In genomic region chr6:137106183-137106582, GRCh38 we compare ENCODE assay signal across 1 cellular context.
A peak's percentile ranks its signal among the peaks of the same experiment; 100 is the strongest.
TF ChIP-seq lines count a peak whose summit lies in the region.

No MANE protein-coding gene starts in this region.

TF ChIP-seq in GM12878, 131 proteins besides CTCF, POLR2A, EP300 and RAD21 (continued from another document and continues in another):
- TF ChIP-seq NBN (IDR thresholded peaks at IDR 0.05), result peak; percentile 36; the same call in 1 of the 2 replicates
- TF ChIP-seq KDM1A (IDR thresholded peaks at IDR 0.05; ENCODE audit: borderline replicate concordance), result no peak
- no peak for TF ChIP-seq YY1 (IDR thresholded peaks at IDR 0.05; ENCODE audit: low read depth, low read length)
- peak; percentile 58 to 68; a peak in 3 of 4 replicates for TF ChIP-seq IKZF2 (IDR thresholded peaks at IDR 0.05)
- TF ChIP-seq HCFC1 (IDR thresholded peaks at IDR 0.05; ENCODE audit: low read length), result no peak
- no peak for TF ChIP-seq SP1 (IDR thresholded peaks at IDR 0.05; ENCODE audit: low read depth, low read length)
- peak; percentile 77 for TF ChIP-seq BCL11A (IDR thresholded peaks at IDR 0.05; ENCODE audit: low read depth, low read length)
- TF ChIP-seq POU2F2 (IDR thresholded peaks at IDR 0.05; ENCODE audit: borderline replicate concordance, low read depth, low read length), result no peak
- TF ChIP-seq CBFB (IDR thresholded peaks at IDR 0.05; ENCODE audit: low read depth), result no peak
- TF ChIP-seq ZBTB11 (CRISPR knock-in tag; IDR thresholded peaks at IDR 0.05), result no peak
- no peak for TF ChIP-seq RAD51 (IDR thresholded peaks at IDR 0.05)
- TF ChIP-seq BCLAF1 (IDR thresholded peaks at IDR 0.05), result no peak
- no peak for TF ChIP-seq ZNF622 (IDR thresholded peaks at IDR 0.05)
- TF ChIP-seq ZNF207 (IDR thresholded peaks at IDR 0.05; ENCODE audit: borderline replicate concordance), result no peak; the same call in 1 of the 2 replicates
- no peak for TF ChIP-seq RCOR1 (conservative IDR thresholded peaks at IDR 0.05; ENCODE audit: low read depth, low read length)
- TF ChIP-seq, protein P1, sequence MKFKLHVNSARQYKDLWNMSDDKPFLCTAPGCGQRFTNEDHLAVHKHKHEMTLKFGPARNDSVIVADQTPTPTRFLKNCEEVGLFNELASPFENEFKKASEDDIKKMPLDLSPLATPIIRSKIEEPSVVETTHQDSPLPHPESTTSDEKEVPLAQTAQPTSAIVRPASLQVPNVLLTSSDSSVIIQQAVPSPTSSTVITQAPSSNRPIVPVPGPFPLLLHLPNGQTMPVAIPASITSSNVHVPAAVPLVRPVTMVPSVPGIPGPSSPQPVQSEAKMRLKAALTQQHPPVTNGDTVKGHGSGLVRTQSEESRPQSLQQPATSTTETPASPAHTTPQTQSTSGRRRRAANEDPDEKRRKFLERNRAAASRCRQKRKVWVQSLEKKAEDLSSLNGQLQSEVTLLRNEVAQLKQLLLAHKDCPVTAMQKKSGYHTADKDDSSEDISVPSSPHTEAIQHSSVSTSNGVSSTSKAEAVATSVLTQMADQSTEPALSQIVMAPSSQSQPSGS (IDR thresholded peaks at IDR 0.05; ENCODE audit: low read length), result peak; percentile 93
- TF ChIP-seq NFXL1 (IDR thresholded peaks at IDR 0.05; ENCODE audit: borderline replicate concordance), result no peak
- TF ChIP-seq MXI1 (IDR thresholded peaks at IDR 0.05; ENCODE audit: low read depth, low read length), result no peak
- no peak for TF ChIP-seq CBX5 (IDR thresholded peaks at IDR 0.05; ENCODE audit: low read depth)
- no peak for TF ChIP-seq TARDBP (IDR thresholded peaks at IDR 0.05; ENCODE audit: borderline replicate concordance)
- no peak for TF ChIP-seq CHD4 (IDR thresholded peaks at IDR 0.05)
- no peak; the same call in 1 of the 2 replicates for TF ChIP-seq ZNF592 (IDR thresholded peaks at IDR 0.05)
- no peak for TF ChIP-seq RB1 (IDR thresholded peaks at IDR 0.05; ENCODE audit: borderline replicate concordance)
- no peak for TF ChIP-seq ASH2L (IDR thresholded peaks at IDR 0.05; ENCODE audit: borderline replicate concordance, low read depth)
- peak; percentile 36; the same call in 1 of the 2 replicates for TF ChIP-seq PAX5 (IDR thresholded peaks at IDR 0.05; ENCODE audit: borderline replicate concordance, low read depth, low read length)
- no peak for TF ChIP-seq ZBTB40 (IDR thresholded peaks at IDR 0.05; ENCODE audit: borderline replicate concordance)
- no peak for TF ChIP-seq YBX1 (IDR thresholded peaks at IDR 0.05)
- peak; percentile 68; the same call in 1 of the 2 replicates for TF ChIP-seq ZNF384 (IDR thresholded peaks at IDR 0.05; ENCODE audit: borderline replicate concordance, low read depth, low read length)
- TF ChIP-seq ZBED1 (IDR thresholded peaks at IDR 0.05; ENCODE audit: borderline replicate concordance), result peak; percentile 76
- no peak for TF ChIP-seq HDAC2 (IDR thresholded peaks at IDR 0.05)
- peak; percentile 64; the same call in 1 of the 2 replicates for TF ChIP-seq IRF4 (IDR thresholded peaks at IDR 0.05; ENCODE audit: low read depth, low read length)
- TF ChIP-seq ETV6 (conservative IDR thresholded peaks at IDR 0.05 in 1 of 2, IDR thresholded peaks at IDR 0.05 in 1 of 2; ENCODE audit: borderline replicate concordance in 1 of 2, low read depth in 1 of 2), result peak in 1 of 2 experiments; percentile 67; a peak in 1 of 4 replicates
- TF ChIP-seq MTA3 (IDR thresholded peaks at IDR 0.05; ENCODE audit: borderline replicate concordance, low read length), result peak; percentile 55; the same call in 1 of the 2 replicates
- TF ChIP-seq, protein P2, sequence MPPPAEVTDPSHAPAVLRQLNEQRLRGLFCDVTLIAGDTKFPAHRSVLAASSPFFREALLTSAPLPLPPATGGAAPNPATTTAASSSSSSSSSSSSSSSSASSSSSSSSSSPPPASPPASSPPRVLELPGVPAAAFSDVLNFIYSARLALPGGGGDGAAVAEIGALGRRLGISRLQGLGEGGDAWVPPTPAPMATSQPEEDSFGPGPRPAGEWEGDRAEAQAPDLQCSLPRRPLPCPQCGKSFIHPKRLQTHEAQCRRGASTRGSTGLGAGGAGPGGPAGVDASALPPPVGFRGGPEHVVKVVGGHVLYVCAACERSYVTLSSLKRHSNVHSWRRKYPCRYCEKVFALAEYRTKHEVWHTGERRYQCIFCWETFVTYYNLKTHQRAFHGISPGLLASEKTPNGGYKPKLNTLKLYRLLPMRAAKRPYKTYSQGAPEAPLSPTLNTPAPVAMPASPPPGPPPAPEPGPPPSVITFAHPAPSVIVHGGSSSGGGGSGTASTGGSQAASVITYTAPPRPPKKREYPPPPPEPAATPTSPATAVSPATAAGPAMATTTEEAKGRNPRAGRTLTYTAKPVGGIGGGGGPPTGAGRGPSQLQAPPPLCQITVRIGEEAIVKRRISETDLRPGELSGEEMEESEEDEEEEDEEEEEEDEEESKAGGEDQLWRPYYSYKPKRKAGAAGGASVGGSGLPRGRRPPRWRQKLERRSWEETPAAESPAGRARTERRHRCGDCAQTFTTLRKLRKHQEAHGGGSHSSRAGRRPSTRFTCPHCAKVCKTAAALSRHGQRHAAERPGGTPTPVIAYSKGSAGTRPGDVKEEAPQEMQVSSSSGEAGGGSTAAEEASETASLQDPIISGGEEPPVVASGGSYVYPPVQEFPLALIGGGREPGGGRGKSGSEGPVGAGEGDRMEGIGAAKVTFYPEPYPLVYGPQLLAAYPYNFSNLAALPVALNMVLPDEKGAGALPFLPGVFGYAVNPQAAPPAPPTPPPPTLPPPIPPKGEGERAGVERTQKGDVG (CRISPR knock-in tag; IDR thresholded peaks at IDR 0.05), result no peak; the same call in 1 of the 2 replicates
- no peak for TF ChIP-seq EZH2 (IDR thresholded peaks at IDR 0.05; ENCODE audit: borderline replicate concordance, control insufficient read depth, low read depth, low read length)
- no peak for TF ChIP-seq NRF1 (conservative IDR thresholded peaks at IDR 0.05; ENCODE audit: low read depth, low read length)
- no peak for TF ChIP-seq E4F1 (IDR thresholded peaks at IDR 0.05; ENCODE audit: borderline replicate concordance, partially characterized antibody)
- TF ChIP-seq SMARCA5 (IDR thresholded peaks at IDR 0.05), result no peak
